Comparison of ENCODE assay signal across 7 cellular contexts in the genomic region with DNA sequence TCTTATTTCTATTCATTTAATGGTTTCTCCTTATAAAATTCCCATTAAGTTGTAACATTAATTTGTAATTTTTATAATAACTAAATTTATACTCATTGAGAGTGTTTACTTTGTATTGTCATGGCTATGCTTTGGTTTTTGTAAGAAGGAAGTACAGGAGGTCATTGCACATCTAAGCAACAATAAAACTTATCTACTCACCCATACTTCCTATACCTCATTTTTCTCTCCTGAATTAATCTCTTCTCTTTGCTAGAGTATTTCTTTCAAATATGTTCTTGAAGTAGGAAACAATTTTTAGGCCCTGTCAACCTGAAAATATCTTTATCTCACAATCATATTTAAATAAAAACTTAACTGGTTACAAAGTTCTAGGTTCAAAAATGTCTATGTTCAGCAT.
"Had no signal": no experiment of that assay in that cellular context is flagged by ENCODE, and none has a peak within 500 bp of the region (broad histone marks: within the 10 kb centered on the region; RNA-seq: fewer than 3 reads in every experiment).

No MANE protein-coding gene starts in this region.

- FAIRE-seq: H1, H54, HepG2 had no signal

- H3K4me2 ChIP-seq: GM23338 had no signal

- H3K4me3 ChIP-seq: GM23338 had no signal

- H2AFZ ChIP-seq: GM23338 had no signal

- ATAC-seq: GM23338, HepG2 had no signal

- DNase-seq: H9, HCEC 1CT had no signal

- H3K27ac ChIP-seq: HL-60 had no signal
